8 cellular contexts compared by ENCODE assay signal in genomic region chr17:29760771-29761682, GRCh38.
DNase-seq lines count a peak whose midpoint lies in the region; ATAC-seq and TF ChIP-seq lines count a peak whose summit lies in the region.

No MANE protein-coding gene starts in this region.

- no peaks in the 10 kb centered on the region for H3K36me3 Mint-ChIP-seq in neural crest cell (ENCODE audit: low read depth)

- peaks cover 14% of the 10 kb centered on the region for H3K4me1 Mint-ChIP-seq in neural crest cell
- peaks cover 34% of the 10 kb centered on the region for H3K4me1 Mint-ChIP-seq in stimulated activated naive CD8-positive, alpha-beta T cell treated with anti-CD3 and anti-CD28 coated beads, Interleukin-15, amount 100 ng/mL, for 72 hours

- no peaks in the 10 kb centered on the region for H3K27me3 ChIP-seq in BLaER1 treated with 17β-estradiol and CSF1 and Interleukin-3, amounts not matched to agents 10 nM and 100 nM
- no peaks in the 10 kb centered on the region for H3K27me3 ChIP-seq in HL-60 (ENCODE audit: insufficient read depth, poor library complexity, severe bottlenecking)

- peaks cover 37 to 72% (median 62%) of the 10 kb centered on the region in 10 experiments for H3K4me1 ChIP-seq in BLaER1 treated with 17β-estradiol and CSF1 and Interleukin-3, amounts not matched to agents 10 nM and 100 nM

- H3K4me2 ChIP-seq in BLaER1 treated with 17β-estradiol and CSF1 and Interleukin-3, amounts not matched to agents 10 nM and 100 nM, result peak overlapping the region; percentile 77 to 98 (median 90)

- ATAC-seq in GM19452 (IDR thresholded peaks at IDR 0.05; ENCODE audit: unreplicated experiment), result peak; percentile 74
- peak; percentile 96 for ATAC-seq in stimulated activated naive CD8-positive, alpha-beta T cell treated with anti-CD3 and anti-CD28 coated beads, Interleukin-15, amount 100 ng/mL, for 72 hours

- H3K27me3 Mint-ChIP-seq in neural crest cell (ENCODE audit: low read depth), result no peaks in the 10 kb centered on the region
- H3K27me3 Mint-ChIP-seq in stimulated activated naive CD8-positive, alpha-beta T cell treated with anti-CD3 and anti-CD28 coated beads, Interleukin-15, amount 100 ng/mL, for 72 hours, result no peaks in the 10 kb centered on the region

- peak overlapping the region; percentile 78 to 98 (median 88) for H3K4me3 ChIP-seq in BLaER1 treated with 17β-estradiol and CSF1 and Interleukin-3, amounts not matched to agents 10 nM and 100 nM
- peak overlapping the region; percentile 90 for H3K4me3 ChIP-seq in HL-60 (replicated peaks; ENCODE audit: insufficient read depth, low read length)
- peak overlapping the region; percentile 69 to 90 for H3K4me3 ChIP-seq in foreskin fibroblast (ENCODE audit: low read depth in 1 of 2, low read length in 2 of 2)

- peak overlapping the region; percentile 88 for H3K4me3 Mint-ChIP-seq in neural crest cell
- H3K4me3 Mint-ChIP-seq in stimulated activated naive CD8-positive, alpha-beta T cell treated with anti-CD3 and anti-CD28 coated beads, Interleukin-15, amount 100 ng/mL, for 72 hours, result peak overlapping the region; percentile 91 to 100

- H3K9ac ChIP-seq in BLaER1 treated with 17β-estradiol and CSF1 and Interleukin-3, amounts not matched to agents 10 nM and 100 nM, result peak overlapping the region; percentile 87 to 98 (median 92)

- H3K36me3 ChIP-seq in BLaER1 treated with 17β-estradiol and CSF1 and Interleukin-3, amounts not matched to agents 10 nM and 100 nM, result peaks cover 9 to 36% (median 24%) of the 10 kb centered on the region in 11 experiments

- no peak for TF ChIP-seq CTCF in HL-60 (IDR thresholded peaks at IDR 0.05; ENCODE audit: insufficient read depth, low read length)
- TF ChIP-seq CTCF in foreskin fibroblast (IDR thresholded peaks at IDR 0.05; ENCODE audit: low read depth, low read length), result no peak
- no peak for TF ChIP-seq CTCF in neural crest cell (conservative IDR thresholded peaks at IDR 0.05)

- H3K9me3 ChIP-seq in BLaER1 treated with 17β-estradiol and CSF1 and Interleukin-3, amounts not matched to agents 10 nM and 100 nM (replicated peaks in 1 of 11), result no peaks in the 10 kb centered on the region

- H3K9me3 Mint-ChIP-seq in neural crest cell, result no peaks in the 10 kb centered on the region
- H3K9me3 Mint-ChIP-seq in stimulated activated naive CD8-positive, alpha-beta T cell treated with anti-CD3 and anti-CD28 coated beads, Interleukin-15, amount 100 ng/mL, for 72 hours, result no peaks in the 10 kb centered on the region

- peak overlapping the region; percentile 67 to 97 (median 91); a peak in 21 of 22 replicates for H3K27ac ChIP-seq in BLaER1 treated with 17β-estradiol and CSF1 and Interleukin-3, amounts not matched to agents 10 nM and 100 nM
- peak overlapping the region; percentile 64 for H3K27ac ChIP-seq in HL-60 (replicated peaks)

- peak; percentile 73 to 87 for DNase-seq in HL-60 (ENCODE audit: low read depth in 1 of 2, low spot score in 1 of 2)
- DNase-seq in SHP77 (lab: John Stamatoyannopoulos, UW), result peak; percentile 35 to 76
- peak; percentile 89 for DNase-seq in activated gamma-delta T cell (lab: John Stamatoyannopoulos, UW)
- peak; percentile 91 to 97 for DNase-seq in foreskin fibroblast
- DNase-seq in neural crest cell (ENCODE audit: low read depth, low spot score), result peak; percentile 64
- DNase-seq in stimulated activated naive CD8-positive, alpha-beta T cell treated with anti-CD3 and anti-CD28 coated beads, Interleukin-15, amount 100 ng/mL, for 72 hours, result peak; percentile 92 to 94

- H4K20me1 ChIP-seq in BLaER1 treated with 17β-estradiol and CSF1 and Interleukin-3, amounts not matched to agents 10 nM and 100 nM, result peaks cover 8 to 46% (median 36%) of the 10 kb centered on the region in 11 experiments; a peak in 19 of 22 replicates

- H3K27ac Mint-ChIP-seq in neural crest cell (ENCODE audit: unreplicated experiment), result peak overlapping the region; percentile 65
- peak overlapping the region; percentile 88 to 94 for H3K27ac Mint-ChIP-seq in stimulated activated naive CD8-positive, alpha-beta T cell treated with anti-CD3 and anti-CD28 coated beads, Interleukin-15, amount 100 ng/mL, for 72 hours

Comparison
In these comparisons a context has a peak if more than half of its experiments do, and no peak if none do; other contexts are left out.
1. Peak in every context shown above with its lines: DNase-seq, ATAC-seq, H3K4me3 ChIP-seq and H3K27ac ChIP-seq.